32 cellular contexts compared by ENCODE assay signal in the genomic region with DNA sequence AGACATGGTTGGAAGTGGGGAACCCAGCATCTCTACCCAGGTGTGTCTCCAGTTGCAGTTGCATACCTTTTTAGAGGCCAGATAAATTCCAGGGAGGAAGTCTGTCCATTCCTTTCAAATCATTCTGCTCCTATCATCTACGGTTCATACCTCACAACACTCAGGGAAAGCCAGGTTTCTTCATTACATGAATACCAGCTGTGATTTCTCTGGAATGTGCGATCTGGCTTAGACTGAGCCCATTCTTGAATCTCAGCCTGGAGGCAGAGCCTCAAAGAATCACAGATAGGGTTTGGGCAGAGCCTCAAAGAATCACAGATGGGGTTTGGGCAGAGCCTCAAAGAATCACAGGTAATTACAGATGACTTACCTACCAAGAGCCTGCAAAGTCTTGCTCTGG. TPM values are rescaled to one million over a fixed set of nuclear protein-coding genes. Genes with fewer than 3 reads are reported as not detected.
DNase-seq lines count a peak whose midpoint lies in the region; ATAC-seq, FAIRE-seq and TF ChIP-seq lines count a peak whose summit lies in the region.
"Had no signal": no experiment of that assay in that cellular context is flagged by ENCODE, and none has a peak within 500 bp of the region (broad histone marks: within the 10 kb centered on the region; RNA-seq: fewer than 3 reads in every experiment).

No MANE protein-coding gene starts in this region.

- FAIRE-seq in astrocyte (lab: Jason Lieb, UNC): peak; percentile 9
- FAIRE-seq: GM12891 had no signal

- H3K79me2 ChIP-seq in astrocyte (ENCODE audit: insufficient read depth, low read length): peaks cover 76% of the 10 kb centered on the region

- peaks cover 25% of the 10 kb centered on the region for H3K36me3 Mint-ChIP-seq in HFFc6 (ENCODE audit: low read depth)
- peaks cover 37% of the 10 kb centered on the region for H3K36me3 Mint-ChIP-seq in astrocyte (ENCODE audit: low read depth, unreplicated experiment)

- H3K36me3 ChIP-seq in astrocyte (ENCODE audit: insufficient read depth, low read length) (peaks cover 3% of the 10 kb centered on the region), upper lobe of right lung (peaks cover 12% of the 10 kb centered on the region)
- H3K36me3 ChIP-seq: cardiac muscle cell had no signal

- no peak for DNase-seq in HFFc6
- DNase-seq in astrocyte (ENCODE audit: low read depth): peak; percentile 45
- DNase-seq in upper lobe of right lung: no peak
- DNase-seq in GDM1 (lab: John Stamatoyannopoulos, UW): no peak
- no peak for DNase-seq in activated CD8-positive, alpha-beta memory T cell treated with anti-CD3 and anti-CD28 coated beads for 24 hours
- no peak for DNase-seq in midbrain (lab: John Stamatoyannopoulos, UW)
- DNase-seq: activated CD4-positive, alpha-beta memory T cell treated with anti-CD3 and anti-CD28 coated beads, Interleukin-2, amount 10 ng/mL, durations not matched to agents 7 days and 5 days; activated CD4-positive, alpha-beta T cell treated with anti-CD3 and anti-CD28 coated beads for 1 hour; activated CD8-positive, alpha-beta memory T cell treated with anti-CD3 and anti-CD28 coated beads, Interleukin-2, amount 50 U/mL, for 48 hours; activated naive CD4-positive, alpha-beta T cell treated with anti-CD3 and anti-CD28 coated beads for 36 hours; amygdala; C1 segment of cervical spinal cord; DMS153; erythroblast; H9; heart right ventricle; KG1; lower lobe of right lung; MG63; mucosa of descending colon; NCI-H2081; NCI-H526; SHP77; stimulated activated naive CD8-positive, alpha-beta T cell treated with anti-CD3 and anti-CD28 coated beads, Interleukin-15, Interleukin-2, amounts not matched to agents 100 U/mL and 50 U/mL, for 24 hours; testis had no signal

- H3K4me3 ChIP-seq in astrocyte (ENCODE audit: insufficient read depth, low read depth, low read length) (no peak overlapping the region), upper lobe of right lung (no peak overlapping the region)
- H3K4me3 ChIP-seq: cardiac muscle cell, heart right ventricle, lower lobe of right lung, MG63, mucosa of descending colon, skin epidermis, testis had no signal

- H3K4me1 ChIP-seq in astrocyte (ENCODE audit: insufficient read depth, low read length) (peaks cover 25% of the 10 kb centered on the region), upper lobe of right lung (peaks cover 19% of the 10 kb centered on the region)

- no peaks in the 10 kb centered on the region; the same call in 1 of the 2 replicates for H3K27me3 Mint-ChIP-seq in HFFc6 (ENCODE audit: insufficient read depth)
- no peaks in the 10 kb centered on the region for H3K27me3 Mint-ChIP-seq in astrocyte (ENCODE audit: low read depth, unreplicated experiment)

- H3K27ac Mint-ChIP-seq in HFFc6 (peak overlapping the region; percentile 34; the same call in 1 of the 2 replicates), astrocyte (ENCODE audit: unreplicated experiment) (no peak overlapping the region)
- H3K27ac Mint-ChIP-seq: activated CD4-positive, alpha-beta memory T cell treated with anti-CD3 and anti-CD28 coated beads, Interleukin-2, amount 10 ng/mL, durations not matched to agents 7 days and 5 days; activated naive CD4-positive, alpha-beta T cell treated with anti-CD3 and anti-CD28 coated beads for 36 hours; activated T-helper 1 cell treated with anti-CD3 and anti-CD28 coated beads, Interleukin-12 subunit alpha, Interleukin-12 subunit beta, Interleukin-2, Interleukin-4 antibody, amounts not matched to agents 30 ng/mL and 10 ng/mL and 1 ng/mL, durations not matched to agents 14 hours and 24 hours and 36 hours; H9; nephron had no signal

- peaks cover 70% of the 10 kb centered on the region for H3K4me1 Mint-ChIP-seq in HFFc6 (ENCODE audit: low read depth)
- peaks cover 30% of the 10 kb centered on the region for H3K4me1 Mint-ChIP-seq in astrocyte (ENCODE audit: low read depth, unreplicated experiment)

- H3K9me3 Mint-ChIP-seq in HFFc6 (no peaks in the 10 kb centered on the region), astrocyte (ENCODE audit: unreplicated experiment) (no peaks in the 10 kb centered on the region)
- H3K9me3 Mint-ChIP-seq: activated CD4-positive, alpha-beta memory T cell treated with anti-CD3 and anti-CD28 coated beads, Interleukin-2, amount 10 ng/mL, durations not matched to agents 7 days and 5 days; activated naive CD4-positive, alpha-beta T cell treated with anti-CD3 and anti-CD28 coated beads for 36 hours; activated T-helper 1 cell treated with anti-CD3 and anti-CD28 coated beads, Interleukin-12 subunit alpha, Interleukin-12 subunit beta, Interleukin-2, Interleukin-4 antibody, amounts not matched to agents 30 ng/mL and 10 ng/mL and 1 ng/mL, durations not matched to agents 14 hours and 24 hours and 36 hours; H9; nephron had no signal

- H3K4me3 Mint-ChIP-seq in HFFc6 (no peak overlapping the region), astrocyte (ENCODE audit: unreplicated experiment) (no peak overlapping the region)
- H3K4me3 Mint-ChIP-seq: activated CD4-positive, alpha-beta memory T cell treated with anti-CD3 and anti-CD28 coated beads, Interleukin-2, amount 10 ng/mL, durations not matched to agents 7 days and 5 days; activated naive CD4-positive, alpha-beta T cell treated with anti-CD3 and anti-CD28 coated beads for 36 hours; activated T-helper 1 cell treated with anti-CD3 and anti-CD28 coated beads, Interleukin-12 subunit alpha, Interleukin-12 subunit beta, Interleukin-2, Interleukin-4 antibody, amounts not matched to agents 30 ng/mL and 10 ng/mL and 1 ng/mL, durations not matched to agents 14 hours and 24 hours and 36 hours; H9; nephron had no signal

- no peak for ATAC-seq in upper lobe of right lung
- ATAC-seq: heart right ventricle; lower lobe of right lung; mucosa of descending colon; stimulated activated naive CD8-positive, alpha-beta T cell treated with anti-CD3 and anti-CD28 coated beads, Interleukin-15, Interleukin-2, amounts not matched to agents 100 U/mL and 50 U/mL, for 24 hours had no signal

- H2AFZ ChIP-seq in astrocyte (ENCODE audit: low read depth, low read length): no peak overlapping the region

- no peak overlapping the region for H3K4me2 ChIP-seq in astrocyte (ENCODE audit: low read length)

- no peaks in the 10 kb centered on the region for H3K9me3 ChIP-seq in astrocyte (ENCODE audit: insufficient read depth, low read depth, low read length)
- H3K9me3 ChIP-seq in upper lobe of right lung: no peaks in the 10 kb centered on the region
- H3K9me3 ChIP-seq: heart right ventricle, lower lobe of right lung, MG63, mucosa of descending colon, testis had no signal

- H4K20me1 ChIP-seq in astrocyte (ENCODE audit: insufficient read depth, low read length): peaks cover 69% of the 10 kb centered on the region

- TF ChIP-seq CTCF in HFFc6 (IDR thresholded peaks at IDR 0.05) (no peak), astrocyte (IDR thresholded peaks at IDR 0.05; ENCODE audit: insufficient read depth, low read depth, low read length) (no peak), upper lobe of right lung (IDR thresholded peaks at IDR 0.05) (no peak)

- H3K27me3 ChIP-seq in astrocyte (ENCODE audit: insufficient read depth, low read length) (no peaks in the 10 kb centered on the region), layer of hippocampus (ENCODE audit: control insufficient read depth, insufficient read depth, low read length) (no peaks in the 10 kb centered on the region), upper lobe of right lung (no peaks in the 10 kb centered on the region)
- H3K27me3 ChIP-seq: cardiac muscle cell, foreskin keratinocyte, heart right ventricle, MG63, testis had no signal

- H3K9ac ChIP-seq in astrocyte (ENCODE audit: low read length): no peak overlapping the region

- intact Hi-C loops in upper lobe of right lung (cut with DNase I): no loop called here

- H3K27ac ChIP-seq in astrocyte (ENCODE audit: low read depth, low read length) (no peak overlapping the region), layer of hippocampus (ENCODE audit: low read depth, low read length) (peak overlapping the region; percentile 33), upper lobe of right lung (peak overlapping the region; percentile 52)
- H3K27ac ChIP-seq: cardiac muscle cell, foreskin keratinocyte, lower lobe of right lung, testis had no signal

RNA-seq across cellular contexts. Expression of gene P4HA2, which starts 7.2 kb away (rescaled TPM):
- 100 to 1,000 TPM; 136 to 198 (median 142) TPM for total RNA-seq in HFFc6 (2021; fragmentation: NEBNext Ultra II Directional; extraction: Animal tissue kit (Norgen Biotek cat#: 25700))
- 214 and 302 TPM in 2 replicates for total RNA-seq in astrocyte
- 79.0 TPM for total RNA-seq in upper lobe of right lung

RNA-seq across cellular contexts. Expression of gene PDLIM4, which starts 37.0 kb away (rescaled TPM):
- 10 to 100 TPM in 4 of 6 experiments, 1 to 10 TPM in 2; 2.5 to 26.4 (median 23.7) TPM for total RNA-seq in HFFc6 (2021; fragmentation: NEBNext Ultra II Directional; extraction: Animal tissue kit (Norgen Biotek cat#: 25700))
- 56.6 and 72.4 TPM in 2 replicates for total RNA-seq in astrocyte
- 7.4 TPM for total RNA-seq in upper lobe of right lung
- total RNA-seq: activated CD4-positive, alpha-beta memory T cell treated with anti-CD3 and anti-CD28 coated beads, Interleukin-2, amount 10 ng/mL, durations not matched to agents 7 days and 5 days; activated naive CD4-positive, alpha-beta T cell treated with anti-CD3 and anti-CD28 coated beads for 36 hours had no signal
